ENCODE assay signal across 1 cellular context in genomic region chr1:166700696-166701095, GRCh38.
TF ChIP-seq lines count a peak whose summit lies in the region.

No MANE protein-coding gene starts in this region.

TF ChIP-seq in K562, 482 proteins besides CTCF, POLR2A, EP300 and RAD21 (continued from another document and continues in another):
- TF ChIP-seq, protein P1, sequence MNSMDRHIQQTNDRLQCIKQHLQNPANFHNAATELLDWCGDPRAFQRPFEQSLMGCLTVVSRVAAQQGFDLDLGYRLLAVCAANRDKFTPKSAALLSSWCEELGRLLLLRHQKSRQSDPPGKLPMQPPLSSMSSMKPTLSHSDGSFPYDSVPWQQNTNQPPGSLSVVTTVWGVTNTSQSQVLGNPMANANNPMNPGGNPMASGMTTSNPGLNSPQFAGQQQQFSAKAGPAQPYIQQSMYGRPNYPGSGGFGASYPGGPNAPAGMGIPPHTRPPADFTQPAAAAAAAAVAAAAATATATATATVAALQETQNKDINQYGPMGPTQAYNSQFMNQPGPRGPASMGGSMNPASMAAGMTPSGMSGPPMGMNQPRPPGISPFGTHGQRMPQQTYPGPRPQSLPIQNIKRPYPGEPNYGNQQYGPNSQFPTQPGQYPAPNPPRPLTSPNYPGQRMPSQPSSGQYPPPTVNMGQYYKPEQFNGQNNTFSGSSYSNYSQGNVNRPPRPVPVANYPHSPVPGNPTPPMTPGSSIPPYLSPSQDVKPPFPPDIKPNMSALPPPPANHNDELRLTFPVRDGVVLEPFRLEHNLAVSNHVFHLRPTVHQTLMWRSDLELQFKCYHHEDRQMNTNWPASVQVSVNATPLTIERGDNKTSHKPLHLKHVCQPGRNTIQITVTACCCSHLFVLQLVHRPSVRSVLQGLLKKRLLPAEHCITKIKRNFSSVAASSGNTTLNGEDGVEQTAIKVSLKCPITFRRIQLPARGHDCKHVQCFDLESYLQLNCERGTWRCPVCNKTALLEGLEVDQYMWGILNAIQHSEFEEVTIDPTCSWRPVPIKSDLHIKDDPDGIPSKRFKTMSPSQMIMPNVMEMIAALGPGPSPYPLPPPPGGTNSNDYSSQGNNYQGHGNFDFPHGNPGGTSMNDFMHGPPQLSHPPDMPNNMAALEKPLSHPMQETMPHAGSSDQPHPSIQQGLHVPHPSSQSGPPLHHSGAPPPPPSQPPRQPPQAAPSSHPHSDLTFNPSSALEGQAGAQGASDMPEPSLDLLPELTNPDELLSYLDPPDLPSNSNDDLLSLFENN (IDR thresholded peaks at IDR 0.05; ENCODE audit: low read depth in 2 of 2, low read length in 2 of 2) = no peak
- TF ChIP-seq NR2F6 (CRISPR knock-in tag; IDR thresholded peaks at IDR 0.05) (no peak), PHB2 (IDR thresholded peaks at IDR 0.05; ENCODE audit: low read depth) (no peak), HBP1 (CRISPR knock-in tag; IDR thresholded peaks at IDR 0.05) (no peak), PML (IDR thresholded peaks at IDR 0.05; ENCODE audit: low read length) (peak; percentile 40; the same call in 1 of the 2 replicates), ZBTB43 (CRISPR knock-in tag; IDR thresholded peaks at IDR 0.05) (no peak), HNRNPK (IDR thresholded peaks at IDR 0.05; ENCODE audit: low read depth, low read length, poor library complexity, severe bottlenecking) (no peak), MAFF (IDR thresholded peaks at IDR 0.05; ENCODE audit: low read length) (peak; percentile 80), ZNF785 (CRISPR knock-in tag; IDR thresholded peaks at IDR 0.05) (no peak), SIN3B (IDR thresholded peaks at IDR 0.05; ENCODE audit: low read depth) (no peak), ZNF766 (CRISPR knock-in tag; conservative IDR thresholded peaks at IDR 0.05) (no peak), ZNF197 (CRISPR knock-in tag; IDR thresholded peaks at IDR 0.05; ENCODE audit: low read depth) (no peak), TRIM24 (IDR thresholded peaks at IDR 0.05) (no peak), MECOM (CRISPR knock-in tag; IDR thresholded peaks at IDR 0.05) (no peak), PREB (CRISPR knock-in tag; IDR thresholded peaks at IDR 0.05) (no peak), RERE (CRISPR knock-in tag; IDR thresholded peaks at IDR 0.05; ENCODE audit: borderline replicate concordance) (no peak), SFPQ (IDR thresholded peaks at IDR 0.05; ENCODE audit: low read depth, low read length) (no peak)
- TF ChIP-seq, protein P2, sequence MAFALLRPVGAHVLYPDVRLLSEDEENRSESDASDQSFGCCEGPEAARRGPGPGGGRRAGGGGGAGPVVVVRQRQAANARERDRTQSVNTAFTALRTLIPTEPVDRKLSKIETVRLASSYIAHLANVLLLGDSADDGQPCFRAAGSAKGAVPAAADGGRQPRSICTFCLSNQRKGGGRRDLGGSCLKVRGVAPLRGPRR (CRISPR knock-in tag; IDR thresholded peaks at IDR 0.05) = no peak
- TF ChIP-seq, protein P3, sequence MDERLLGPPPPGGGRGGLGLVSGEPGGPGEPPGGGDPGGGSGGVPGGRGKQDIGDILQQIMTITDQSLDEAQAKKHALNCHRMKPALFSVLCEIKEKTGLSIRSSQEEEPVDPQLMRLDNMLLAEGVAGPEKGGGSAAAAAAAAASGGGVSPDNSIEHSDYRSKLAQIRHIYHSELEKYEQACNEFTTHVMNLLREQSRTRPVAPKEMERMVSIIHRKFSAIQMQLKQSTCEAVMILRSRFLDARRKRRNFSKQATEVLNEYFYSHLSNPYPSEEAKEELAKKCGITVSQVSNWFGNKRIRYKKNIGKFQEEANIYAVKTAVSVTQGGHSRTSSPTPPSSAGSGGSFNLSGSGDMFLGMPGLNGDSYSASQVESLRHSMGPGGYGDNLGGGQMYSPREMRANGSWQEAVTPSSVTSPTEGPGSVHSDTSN (CRISPR knock-in tag; IDR thresholded peaks at IDR 0.05; ENCODE audit: low read depth) = no peak
- TF ChIP-seq, protein P3 (tag; conservative IDR thresholded peaks at IDR 0.05; ENCODE audit: low read depth) = peak; percentile 43; the same call in 1 of the 2 replicates
- TF ChIP-seq, protein P4, sequence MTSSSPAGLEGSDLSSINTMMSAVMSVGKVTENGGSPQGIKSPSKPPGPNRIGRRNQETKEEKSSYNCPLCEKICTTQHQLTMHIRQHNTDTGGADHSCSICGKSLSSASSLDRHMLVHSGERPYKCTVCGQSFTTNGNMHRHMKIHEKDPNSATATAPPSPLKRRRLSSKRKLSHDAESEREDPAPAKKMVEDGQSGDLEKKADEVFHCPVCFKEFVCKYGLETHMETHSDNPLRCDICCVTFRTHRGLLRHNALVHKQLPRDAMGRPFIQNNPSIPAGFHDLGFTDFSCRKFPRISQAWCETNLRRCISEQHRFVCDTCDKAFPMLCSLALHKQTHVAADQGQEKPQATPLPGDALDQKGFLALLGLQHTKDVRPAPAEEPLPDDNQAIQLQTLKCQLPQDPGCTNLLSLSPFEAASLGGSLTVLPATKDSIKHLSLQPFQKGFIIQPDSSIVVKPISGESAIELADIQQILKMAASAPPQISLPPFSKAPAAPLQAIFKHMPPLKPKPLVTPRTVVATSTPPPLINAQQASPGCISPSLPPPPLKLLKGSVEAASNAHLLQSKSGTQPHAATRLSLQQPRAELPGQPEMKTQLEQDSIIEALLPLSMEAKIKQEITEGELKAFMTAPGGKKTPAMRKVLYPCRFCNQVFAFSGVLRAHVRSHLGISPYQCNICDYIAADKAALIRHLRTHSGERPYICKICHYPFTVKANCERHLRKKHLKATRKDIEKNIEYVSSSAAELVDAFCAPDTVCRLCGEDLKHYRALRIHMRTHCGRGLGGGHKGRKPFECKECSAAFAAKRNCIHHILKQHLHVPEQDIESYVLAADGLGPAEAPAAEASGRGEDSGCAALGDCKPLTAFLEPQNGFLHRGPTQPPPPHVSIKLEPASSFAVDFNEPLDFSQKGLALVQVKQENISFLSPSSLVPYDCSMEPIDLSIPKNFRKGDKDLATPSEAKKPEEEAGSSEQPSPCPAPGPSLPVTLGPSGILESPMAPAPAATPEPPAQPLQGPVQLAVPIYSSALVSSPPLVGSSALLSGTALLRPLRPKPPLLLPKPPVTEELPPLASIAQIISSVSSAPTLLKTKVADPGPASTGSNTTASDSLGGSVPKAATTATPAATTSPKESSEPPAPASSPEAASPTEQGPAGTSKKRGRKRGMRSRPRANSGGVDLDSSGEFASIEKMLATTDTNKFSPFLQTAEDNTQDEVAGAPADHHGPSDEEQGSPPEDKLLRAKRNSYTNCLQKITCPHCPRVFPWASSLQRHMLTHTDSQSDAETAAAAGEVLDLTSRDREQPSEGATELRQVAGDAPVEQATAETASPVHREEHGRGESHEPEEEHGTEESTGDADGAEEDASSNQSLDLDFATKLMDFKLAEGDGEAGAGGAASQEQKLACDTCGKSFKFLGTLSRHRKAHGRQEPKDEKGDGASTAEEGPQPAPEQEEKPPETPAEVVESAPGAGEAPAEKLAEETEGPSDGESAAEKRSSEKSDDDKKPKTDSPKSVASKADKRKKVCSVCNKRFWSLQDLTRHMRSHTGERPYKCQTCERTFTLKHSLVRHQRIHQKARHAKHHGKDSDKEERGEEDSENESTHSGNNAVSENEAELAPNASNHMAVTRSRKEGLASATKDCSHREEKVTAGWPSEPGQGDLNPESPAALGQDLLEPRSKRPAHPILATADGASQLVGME (CRISPR knock-in tag; IDR thresholded peaks at IDR 0.05) = no peak
